17 cellular contexts compared by ENCODE assay signal in the genomic region with DNA sequence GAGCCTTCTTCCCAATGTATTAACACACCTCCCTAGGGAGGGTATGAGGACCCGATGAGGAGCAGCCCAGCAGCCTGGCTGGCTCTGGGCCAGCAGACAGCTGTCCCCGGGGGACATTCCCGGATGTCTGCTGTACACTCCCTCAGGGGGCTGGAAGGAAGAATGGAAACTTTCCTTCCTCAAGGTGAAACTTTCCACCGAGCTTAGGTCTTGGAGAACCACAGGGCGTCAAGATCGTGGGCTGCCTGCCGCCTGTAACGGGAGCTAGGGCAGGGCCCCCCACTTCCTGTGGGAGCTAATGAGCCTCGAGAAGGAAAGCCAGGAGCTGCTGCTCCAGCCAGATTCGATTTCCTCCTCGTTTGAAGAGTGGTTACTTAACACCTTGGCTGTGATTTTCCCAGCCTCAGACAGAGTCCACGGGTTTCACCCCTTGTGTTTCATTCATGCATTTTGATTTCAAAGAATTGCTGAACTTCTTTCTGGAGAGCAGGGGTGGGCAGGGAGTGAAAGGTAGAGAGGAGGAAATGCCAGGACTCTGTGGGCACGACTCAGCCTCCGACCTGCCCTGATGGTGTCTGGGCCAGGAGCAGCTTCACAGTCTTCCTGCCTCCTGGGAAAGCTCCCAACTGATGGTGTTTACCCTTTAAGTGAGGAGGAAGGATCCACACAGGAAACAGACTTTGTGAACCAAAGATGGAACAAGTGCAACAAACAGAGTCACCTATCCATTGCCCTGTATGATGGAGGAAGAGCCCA. TPM values are rescaled to one million over a fixed set of nuclear protein-coding genes. Genes with fewer than 3 reads are reported as not detected.
DNase-seq lines count a peak whose midpoint lies in the region; ATAC-seq and TF ChIP-seq lines count a peak whose summit lies in the region.
"Had no signal": no experiment of that assay in that cellular context is flagged by ENCODE, and none has a peak within 500 bp of the region (broad histone marks: within the 10 kb centered on the region; RNA-seq: fewer than 3 reads in every experiment).

No MANE protein-coding gene starts in this region.

- H3K36me3 ChIP-seq in skeletal muscle tissue (ENCODE audit: control insufficient read depth in 3 of 3, insufficient read depth in 3 of 3, low read length in 3 of 3) = no peaks in the 10 kb centered on the region
- H3K36me3 ChIP-seq: right atrium auricular region, transverse colon had no signal

- H3K4me3 ChIP-seq in choroid plexus epithelial cell (ENCODE audit: low read depth, low read length) (no peak overlapping the region), skeletal muscle tissue (ENCODE audit: low read length in 3 of 3) (peak overlapping the region in 1 of 3 donors; percentile 22)
- H3K4me3 ChIP-seq: right atrium auricular region, transverse colon had no signal

- no peaks in the 10 kb centered on the region for H3K9me3 ChIP-seq in skeletal muscle tissue (ENCODE audit: control insufficient read depth in 3 of 3, low read length in 3 of 3)
- H3K9me3 ChIP-seq: right atrium auricular region, transverse colon had no signal

- TF ChIP-seq CTCF in choroid plexus epithelial cell (conservative IDR thresholded peaks at IDR 0.05; ENCODE audit: low read depth, low read length) = no peak

- H3K27me3 ChIP-seq in skeletal muscle tissue (ENCODE audit: control insufficient read depth in 3 of 3, insufficient read depth in 3 of 3, low read length in 3 of 3) = peaks cover 3 to 4% (median 4%) of the 10 kb centered on the region in 3 donors
- H3K27me3 ChIP-seq: foreskin keratinocyte, right atrium auricular region, transverse colon had no signal

- peaks cover 12 to 15% (median 14%) of the 10 kb centered on the region in 3 donors for H3K4me1 ChIP-seq in skeletal muscle tissue (ENCODE audit: control insufficient read depth in 3 of 3, insufficient read depth in 3 of 3, low read length in 3 of 3)
- H3K4me1 ChIP-seq: foreskin keratinocyte, right atrium auricular region, transverse colon had no signal

- DNase-seq in NCI-H345 (lab: John Stamatoyannopoulos, UW) = peak; percentile 19
- DNase-seq in NCI-H345 treated with DMSO at 0.1 percent for 48 hours (lab: John Stamatoyannopoulos, UW; ENCODE audit: unreplicated experiment) = no peak
- peak; percentile 75 for DNase-seq in NCI-H2171 treated with DMSO at 0.1 percent for 48 hours (lab: John Stamatoyannopoulos, UW)
- DNase-seq in choroid plexus epithelial cell (ENCODE audit: low read depth) = peak; percentile 15
- DNase-seq in anterior cingulate cortex (lab: John Stamatoyannopoulos, UW) = no peak
- no peak for DNase-seq in NCI-H2029 (lab: John Stamatoyannopoulos, UW)
- DNase-seq: activated B cell treated with CpG ODN at 0.5 μM for 24 hours; activated naive CD4-positive, alpha-beta T cell treated with Interleukin-2 at 50 U/mL for 16 hours; endodermal cell; foreskin keratinocyte; stimulated activated CD4-positive, alpha-beta T cell treated with anti-CD3 and anti-CD28 coated beads, Interleukin-2, amount 100 ng/mL, for 24 hours; stimulated activated CD8-positive, alpha-beta memory T cell treated with anti-CD3 and anti-CD28 coated beads, Interleukin-4, amount 100 ng/mL, for 48 hours; T-cell; transverse colon had no signal

- H3K9ac ChIP-seq in skeletal muscle tissue (ENCODE audit: low read depth in 1 of 3, low read length in 3 of 3) = peak overlapping the region in 2 of 3 donors; percentile 20 to 25

- H3K27ac ChIP-seq in skeletal muscle tissue (ENCODE audit: low read depth, low read length) = no peak overlapping the region
- H3K27ac ChIP-seq: foreskin keratinocyte, right atrium auricular region, transverse colon had no signal

- ATAC-seq in HG02973 (IDR thresholded peaks at IDR 0.05; ENCODE audit: unreplicated experiment) = no peak
- ATAC-seq: foreskin keratinocyte, T-cell had no signal

RNA-seq across cellular contexts. Expression of a gene that starts 29.7 kb away (rescaled TPM):
- total RNA-seq in skeletal muscle tissue = 11.5 TPM

RNA-seq across cellular contexts. Expression of a gene that starts 36.4 kb away (rescaled TPM):
- 73.6 TPM for total RNA-seq in skeletal muscle tissue

Comparison
In these comparisons a context has a peak if more than half of its experiments do, and no peak if none do; other contexts are left out.
1. DNase-seq: peak in NCI-H345 (single experiment), NCI-H2171 treated with DMSO at 0.1 percent for 48 hours (single experiment) and choroid plexus epithelial cell (single experiment); none in NCI-H345 treated with DMSO at 0.1 percent for 48 hours (single experiment), anterior cingulate cortex (0 of 58) and NCI-H2029 (single experiment).